ENCODE assay signal across 25 cellular contexts in genomic region chr20:58772786-58773185, GRCh38.
"Had no signal": no experiment of that assay in that cellular context is flagged by ENCODE, and none has a peak within 500 bp of the region (broad histone marks: within the 10 kb centered on the region; RNA-seq: fewer than 3 reads in every experiment).

No MANE protein-coding gene starts in this region.

- H3K36me3 ChIP-seq: stomach, suprapubic skin, thoracic aorta, thyroid gland, tibial artery, tibial nerve, transverse colon, upper lobe of left lung, upper lobe of right lung, uterus had no signal

- H3K4me3 ChIP-seq: stomach, suprapubic skin, testis, thoracic aorta, thyroid gland, tibial artery, tibial nerve, transverse colon, upper lobe of left lung, upper lobe of right lung, uterus had no signal

- H3K9me3 ChIP-seq: stomach, suprapubic skin, testis, thoracic aorta, thyroid gland, tibial artery, tibial nerve, transverse colon, upper lobe of left lung, upper lobe of right lung, uterus had no signal

- H3K27me3 ChIP-seq: testis, thyroid gland, upper lobe of left lung, uterus had no signal

- H3K4me1 ChIP-seq: stomach, suprapubic skin, testis, thyroid gland, tibial artery, tibial nerve, transverse colon, upper lobe of left lung, upper lobe of right lung, uterus had no signal

- ATAC-seq: stimulated activated effector memory CD8-positive, alpha-beta T cell treated with anti-CD3 and anti-CD28 coated beads, Interleukin-12 subunit alpha, Interleukin-12 subunit beta, amount 100 ng/mL, for 72 hours; stimulated activated memory B cell treated with anti-CD40 and anti-IgM and Interleukin-4, amounts not matched to agents 10 μg/mL and 1 μg/mL and 100 μg/mL, for 72 hours; stimulated activated naive B cell treated with anti-CD40 and anti-IgM and Interleukin-4, amounts not matched to agents 10 μg/mL and 1 μg/mL and 100 μg/mL, for 72 hours; stimulated activated naive CD8-positive, alpha-beta T cell treated with anti-CD3 and anti-CD28 coated beads, Interleukin-15, amount 100 ng/mL, for 72 hours; stimulated activated naive CD8-positive, alpha-beta T cell treated with anti-CD3 and anti-CD28 coated beads, Interleukin-15, Interleukin-2, amounts not matched to agents 100 U/mL and 50 U/mL, for 24 hours; upper lobe of right lung had no signal

- H3K27ac ChIP-seq: stomach, suprapubic skin, testis, thoracic aorta, thyroid gland, tibial artery, tibial nerve, transverse colon, upper lobe of left lung, upper lobe of right lung, uterus had no signal

- DNase-seq: stimulated activated CD4-positive, alpha-beta T cell treated with anti-CD3 and anti-CD28 coated beads, Interleukin-2, amount 100 ng/mL, for 48 hours; stimulated activated CD4-positive, alpha-beta T cell treated with anti-CD3 and anti-CD28 coated beads, Interleukin-4, amount 100 ng/mL, for 1 hour; stimulated activated CD4-positive, alpha-beta T cell treated with anti-CD3 and anti-CD28 coated beads, Interleukin-4, amount 100 ng/mL, for 24 hours; stimulated activated CD4-positive, alpha-beta T cell treated with anti-CD3 and anti-CD28 coated beads, Interleukin-4, amount 100 ng/mL, for 4 hours; stimulated activated CD8-positive, alpha-beta memory T cell treated with anti-CD3 and anti-CD28 coated beads, Interleukin-4, amount 100 ng/mL, for 48 hours; stimulated activated naive B cell treated with anti-CD40 and anti-IgM and Interleukin-4, amounts not matched to agents 10 μg/mL and 1 μg/mL and 100 μg/mL, for 72 hours; stimulated activated naive CD4-positive, alpha-beta T cell; stimulated activated naive CD4-positive, alpha-beta T cell treated with Interleukin-2 at 50 U/mL for 16 hours; stimulated activated naive CD8-positive, alpha-beta T cell treated with anti-CD3 and anti-CD28 coated beads, Interleukin-15, amount 100 ng/mL, for 72 hours; stimulated activated naive CD8-positive, alpha-beta T cell treated with anti-CD3 and anti-CD28 coated beads, Interleukin-15, Interleukin-2, amounts not matched to agents 100 U/mL and 50 U/mL, for 24 hours; stomach; substantia nigra; testis; thyroid gland; tibial artery; transverse colon; trophoblast cell; upper lobe of left lung; uterus had no signal
